In genomic region chr14:90812109-90812508, GRCh38 we compare ENCODE assay signal across 1 cellular context.
TF ChIP-seq lines count a peak whose summit lies in the region.

No MANE protein-coding gene starts in this region.

TF ChIP-seq in GM23338, 12 proteins besides CTCF, POLR2A, EP300 and RAD21 (continued from another document):
- no peak for TF ChIP-seq ZNF462 (CRISPR knock-in tag; IDR thresholded peaks at IDR 0.05)
- TF ChIP-seq ETS1 (IDR thresholded peaks at IDR 0.05), result no peak
- TF ChIP-seq EZH2phosphoT487 (IDR thresholded peaks at IDR 0.05; ENCODE audit: unreplicated experiment), result no peak
- TF ChIP-seq ZNF331 (CRISPR knock-in tag; IDR thresholded peaks at IDR 0.05; ENCODE audit: low read depth), result no peak
- TF ChIP-seq NANOG (IDR thresholded peaks at IDR 0.05; ENCODE audit: borderline replicate concordance), result no peak
- TF ChIP-seq JUNB (IDR thresholded peaks at IDR 0.05; ENCODE audit: unreplicated experiment), result no peak
- no peak for TF ChIP-seq CREB1 (CRISPR knock-in tag; IDR thresholded peaks at IDR 0.05; ENCODE audit: low read depth)
- no peak for TF ChIP-seq POLR2AphosphoS5 (IDR thresholded peaks at IDR 0.05; ENCODE audit: low read depth)
